9 cellular contexts compared by ENCODE assay signal in genomic region chr2:232230557-232230956, GRCh38.
DNase-seq lines count a peak whose midpoint lies in the region; ATAC-seq and TF ChIP-seq lines count a peak whose summit lies in the region.
"Had no signal": no experiment of that assay in that cellular context is flagged by ENCODE, and none has a peak within 500 bp of the region (broad histone marks: within the 10 kb centered on the region; RNA-seq: fewer than 3 reads in every experiment).

No MANE protein-coding gene starts in this region.

- no peak overlapping the region for H3K4me3 Mint-ChIP-seq in activated CD8-positive, alpha-beta T cell treated with anti-CD3 and anti-CD28 coated beads, Interleukin-2, amount 10 ng/mL, durations not matched to agents 7 days and 5 days
- H3K4me3 Mint-ChIP-seq in activated T-helper 1 cell treated with anti-CD3 and anti-CD28 coated beads, Interleukin-12 subunit alpha, Interleukin-12 subunit beta, Interleukin-2, Interleukin-4 antibody, amounts not matched to agents 30 ng/mL and 10 ng/mL and 1 ng/mL, durations not matched to agents 14 hours and 24 hours and 36 hours: no peak overlapping the region
- H3K4me3 Mint-ChIP-seq in chondrocyte (ENCODE audit: unreplicated experiment): no peak overlapping the region

- H3K27ac Mint-ChIP-seq in activated CD8-positive, alpha-beta T cell treated with anti-CD3 and anti-CD28 coated beads, Interleukin-2, amount 10 ng/mL, durations not matched to agents 7 days and 5 days: peak overlapping the region; percentile 5
- no peak overlapping the region for H3K27ac Mint-ChIP-seq in activated T-helper 1 cell treated with anti-CD3 and anti-CD28 coated beads, Interleukin-12 subunit alpha, Interleukin-12 subunit beta, Interleukin-2, Interleukin-4 antibody, amounts not matched to agents 30 ng/mL and 10 ng/mL and 1 ng/mL, durations not matched to agents 14 hours and 24 hours and 36 hours
- H3K27ac Mint-ChIP-seq in chondrocyte (ENCODE audit: unreplicated experiment): no peak overlapping the region

- no peak overlapping the region for H3K4me3 ChIP-seq in Peyer's patch
- H3K4me3 ChIP-seq: heart left ventricle had no signal

- no peak for ATAC-seq in activated CD8-positive, alpha-beta T cell treated with anti-CD3 and anti-CD28 coated beads, Interleukin-2, amount 10 ng/mL, durations not matched to agents 7 days and 5 days
- ATAC-seq in HG03432 (IDR thresholded peaks at IDR 0.05; ENCODE audit: unreplicated experiment): no peak
- ATAC-seq: heart left ventricle had no signal

- CTCF ChIA-PET in activated CD8-positive, alpha-beta T cell treated with anti-CD3 and anti-CD28 coated beads, Interleukin-2, amount 10 ng/mL, durations not matched to agents 7 days and 5 days (lab: Charles Lee): interaction anchor here (1.1 to 3.0 kb wide), 4 partner anchors 11 to 306 kb away, joined by 3 to 8 read pairs (median 5); no protein-coding TSS in a partner anchor

- no peaks in the 10 kb centered on the region for H3K36me3 ChIP-seq in Peyer's patch
- H3K36me3 ChIP-seq: heart left ventricle had no signal

- H3K27ac ChIP-seq in Peyer's patch: no peak overlapping the region
- H3K27ac ChIP-seq: heart left ventricle had no signal

- H3K9me3 ChIP-seq in Peyer's patch: no peaks in the 10 kb centered on the region
- H3K9me3 ChIP-seq: heart left ventricle had no signal

- intact Hi-C loops in activated T-helper 1 cell treated with anti-CD3 and anti-CD28 coated beads, Interleukin-12 subunit alpha, Interleukin-12 subunit beta, Interleukin-2, Interleukin-4 antibody, amounts not matched to agents 30 ng/mL and 10 ng/mL and 1 ng/mL, durations not matched to agents 14 hours and 24 hours and 36 hours (cut with micrococcal nuclease): loop anchor here (5.0 kb wide), 1 partner anchor 303 kb away; the partner anchor contains the start of gene NPPC

- TF ChIP-seq CTCF in Peyer's patch (IDR thresholded peaks at IDR 0.05) (peak in 1 of 6 experiments; percentile 22), chondrocyte (IDR thresholded peaks at IDR 0.05) (no peak)

- no peaks in the 10 kb centered on the region for H3K27me3 Mint-ChIP-seq in activated CD8-positive, alpha-beta T cell treated with anti-CD3 and anti-CD28 coated beads, Interleukin-2, amount 10 ng/mL, durations not matched to agents 7 days and 5 days (ENCODE audit: low read depth)
- H3K27me3 Mint-ChIP-seq in activated T-helper 1 cell treated with anti-CD3 and anti-CD28 coated beads, Interleukin-12 subunit alpha, Interleukin-12 subunit beta, Interleukin-2, Interleukin-4 antibody, amounts not matched to agents 30 ng/mL and 10 ng/mL and 1 ng/mL, durations not matched to agents 14 hours and 24 hours and 36 hours (ENCODE audit: insufficient read depth): no peaks in the 10 kb centered on the region
- no peaks in the 10 kb centered on the region for H3K27me3 Mint-ChIP-seq in chondrocyte (ENCODE audit: low read depth)

- no peaks in the 10 kb centered on the region for H3K27me3 ChIP-seq in Peyer's patch
- H3K27me3 ChIP-seq: heart left ventricle had no signal

- H3K9me3 Mint-ChIP-seq in activated CD8-positive, alpha-beta T cell treated with anti-CD3 and anti-CD28 coated beads, Interleukin-2, amount 10 ng/mL, durations not matched to agents 7 days and 5 days (ENCODE audit: insufficient read depth): no peaks in the 10 kb centered on the region
- H3K9me3 Mint-ChIP-seq in activated T-helper 1 cell treated with anti-CD3 and anti-CD28 coated beads, Interleukin-12 subunit alpha, Interleukin-12 subunit beta, Interleukin-2, Interleukin-4 antibody, amounts not matched to agents 30 ng/mL and 10 ng/mL and 1 ng/mL, durations not matched to agents 14 hours and 24 hours and 36 hours: no peaks in the 10 kb centered on the region
- H3K9me3 Mint-ChIP-seq in chondrocyte (ENCODE audit: low read depth): no peaks in the 10 kb centered on the region

- H3K36me3 Mint-ChIP-seq in activated CD8-positive, alpha-beta T cell treated with anti-CD3 and anti-CD28 coated beads, Interleukin-2, amount 10 ng/mL, durations not matched to agents 7 days and 5 days (ENCODE audit: low read depth): no peaks in the 10 kb centered on the region
- no peaks in the 10 kb centered on the region for H3K36me3 Mint-ChIP-seq in activated T-helper 1 cell treated with anti-CD3 and anti-CD28 coated beads, Interleukin-12 subunit alpha, Interleukin-12 subunit beta, Interleukin-2, Interleukin-4 antibody, amounts not matched to agents 30 ng/mL and 10 ng/mL and 1 ng/mL, durations not matched to agents 14 hours and 24 hours and 36 hours (ENCODE audit: low read depth)
- H3K36me3 Mint-ChIP-seq in chondrocyte (ENCODE audit: low read depth): no peaks in the 10 kb centered on the region

- no peaks in the 10 kb centered on the region for H3K4me1 ChIP-seq in Peyer's patch

- DNase-seq in DMS53 treated with DMSO at 0.1 percent for 48 hours (lab: John Stamatoyannopoulos, UW; ENCODE audit: unreplicated experiment): peak; percentile 2
- peak; percentile 18 for DNase-seq in HK-2 (ENCODE audit: unreplicated experiment)
- peak; percentile 49 for DNase-seq in activated CD8-positive, alpha-beta T cell treated with anti-CD3 and anti-CD28 coated beads, Interleukin-2, amount 10 ng/mL, durations not matched to agents 7 days and 5 days
- DNase-seq in left kidney (ENCODE audit: low read depth, low spot score): peak; percentile 33
- DNase-seq in Peyer's patch: no peak
- no peak for DNase-seq in activated T-helper 1 cell treated with anti-CD3 and anti-CD28 coated beads, Interleukin-12 subunit alpha, Interleukin-12 subunit beta, Interleukin-2, Interleukin-4 antibody, amounts not matched to agents 30 ng/mL and 10 ng/mL and 1 ng/mL, durations not matched to agents 14 hours and 24 hours and 36 hours (ENCODE audit: low spot score)
- no peak for DNase-seq in chondrocyte (ENCODE audit: low spot score)
- DNase-seq: heart left ventricle had no signal

- TF ChIP-seq POLR2A in Peyer's patch (IDR thresholded peaks at IDR 0.05): no peak

- H3K4me1 Mint-ChIP-seq in activated CD8-positive, alpha-beta T cell treated with anti-CD3 and anti-CD28 coated beads, Interleukin-2, amount 10 ng/mL, durations not matched to agents 7 days and 5 days (ENCODE audit: low read depth): peaks cover 14% of the 10 kb centered on the region
- H3K4me1 Mint-ChIP-seq in activated T-helper 1 cell treated with anti-CD3 and anti-CD28 coated beads, Interleukin-12 subunit alpha, Interleukin-12 subunit beta, Interleukin-2, Interleukin-4 antibody, amounts not matched to agents 30 ng/mL and 10 ng/mL and 1 ng/mL, durations not matched to agents 14 hours and 24 hours and 36 hours (ENCODE audit: low read depth): peaks cover 14% of the 10 kb centered on the region
- H3K4me1 Mint-ChIP-seq in chondrocyte (ENCODE audit: low read depth): peaks cover 17% of the 10 kb centered on the region

- POLR2A ChIA-PET in activated CD8-positive, alpha-beta T cell treated with anti-CD3 and anti-CD28 coated beads, Interleukin-2, amount 10 ng/mL, durations not matched to agents 7 days and 5 days (lab: Charles Lee): interaction anchor here (0.9 kb wide), 1 partner anchor 203 kb away, joined by 3 read pairs; no protein-coding TSS in a partner anchor

Comparison
In these comparisons a context has a peak if more than half of its experiments do, and no peak if none do; other contexts are left out.
1. DNase-seq: peak in DMS53 treated with DMSO at 0.1 percent for 48 hours (single experiment), HK-2 (single experiment), activated CD8-positive, alpha-beta T cell treated with anti-CD3 and anti-CD28 coated beads, Interleukin-2, amount 10 ng/mL, durations not matched to agents 7 days and 5 days (single experiment) and left kidney (single experiment); none in Peyer's patch (0 of 3), activated T-helper 1 cell treated with anti-CD3 and anti-CD28 coated beads, Interleukin-12 subunit alpha, Interleukin-12 subunit beta, Interleukin-2, Interleukin-4 antibody, amounts not matched to agents 30 ng/mL and 10 ng/mL and 1 ng/mL, durations not matched to agents 14 hours and 24 hours and 36 hours (single experiment) and chondrocyte (single experiment).